In genomic region chr18:50879302-50880107, GRCh38 we compare ENCODE assay signal across 7 cellular contexts. TPM values are rescaled to one million over a fixed set of nuclear protein-coding genes. Genes with fewer than 3 reads are reported as not detected.
DNase-seq lines count a peak whose midpoint lies in the region; TF ChIP-seq lines count a peak whose summit lies in the region.

No MANE protein-coding gene starts in this region.

- no peaks in the 10 kb centered on the region for H3K27me3 ChIP-seq in mucosa of rectum (ENCODE audit: control insufficient read depth in 2 of 2, insufficient read depth in 2 of 2, low read length in 2 of 2)
- no peaks in the 10 kb centered on the region for H3K27me3 ChIP-seq in suprapubic skin

- under 1% methylated on average over 16 of the region's 61 CpGs for WGBS in suprapubic skin

- in situ Hi-C loops in GM13976 (cut with MboI; ENCODE audit: low sequenced_read_pairs, unreplicated experiment) = no loop called here

- H3K36me3 ChIP-seq in HEK293 (ENCODE audit: control insufficient read depth in 2 of 2, insufficient read depth in 1 of 2, low read length in 2 of 2) (no peaks in the 10 kb centered on the region; a peak in 1 of 3 replicates), mucosa of rectum (ENCODE audit: control insufficient read depth in 2 of 2, insufficient read depth in 2 of 2, low read length in 2 of 2) (no peaks in the 10 kb centered on the region), suprapubic skin (no peaks in the 10 kb centered on the region)

- TF ChIP-seq POLR2A in suprapubic skin (IDR thresholded peaks at IDR 0.05) = no peak

- H3K9me3 ChIP-seq in HEK293 (ENCODE audit: control insufficient read depth, insufficient read depth, low read depth, low read length) = no peaks in the 10 kb centered on the region
- H3K9me3 ChIP-seq in mucosa of rectum (ENCODE audit: control insufficient read depth in 2 of 2, low read length in 2 of 2) = no peaks in the 10 kb centered on the region
- no peaks in the 10 kb centered on the region for H3K9me3 ChIP-seq in suprapubic skin

- TF ChIP-seq CTCF in GM13976 (IDR thresholded peaks at IDR 0.05; ENCODE audit: borderline replicate concordance, control extremely low read depth, extremely low read depth, insufficient read depth, missing control alignments) (no peak), HEK293 (tag by site-specific recombination; IDR thresholded peaks at IDR 0.05) (no peak), epithelial cell of esophagus (IDR thresholded peaks at IDR 0.05; ENCODE audit: insufficient read depth, low read depth, low read length, missing control alignments) (no peak), suprapubic skin (IDR thresholded peaks at IDR 0.05) (no peak)

- CTCF ChIA-PET in HEK293 (lab: Yijun Ruan, JAX) = interaction anchor here (0.6 to 1.9 kb wide), 7 partner anchors 11 to 172 kb away, joined by 3 to 6 read pairs (median 4); no protein-coding TSS in a partner anchor

- POLR2A ChIA-PET in HEK293 (lab: Yijun Ruan, JAX) = interaction anchor here (0.9 to 1.8 kb wide), 24 partner anchors 9 to 320 kb away, joined by 3 to 47 read pairs (median 4); partner anchors contain the start of genes ELAC1, MAPK4, MEX3C and SMAD4

- peak; percentile 50 for DNase-seq in GM13976 (ENCODE audit: low spot score)
- peak; percentile 81 for DNase-seq in NAMALWA (ENCODE audit: low spot score)
- peak; percentile 42 for DNase-seq in activated CD4-positive, alpha-beta T cell treated with anti-CD3 and anti-CD28 coated beads for 48 hours
- DNase-seq in epithelial cell of esophagus (ENCODE audit: low read depth) = peak; percentile 48
- no peak for DNase-seq in suprapubic skin (ENCODE audit: low spot score in 2 of 2)

- peaks cover 15% of the 10 kb centered on the region for H3K4me1 ChIP-seq in HEK293 (ENCODE audit: control insufficient read depth, insufficient read depth, low read length)
- peaks cover 13 to 17% of the 10 kb centered on the region in 2 donors for H3K4me1 ChIP-seq in mucosa of rectum (ENCODE audit: control insufficient read depth in 2 of 2, insufficient read depth in 2 of 2, low read length in 2 of 2)
- H3K4me1 ChIP-seq in suprapubic skin = peaks cover 31% of the 10 kb centered on the region

- peak overlapping the region; percentile 84 to 96 for H3K9ac ChIP-seq in mucosa of rectum (ENCODE audit: low read depth in 1 of 2, low read length in 2 of 2)

- no peak for TF ChIP-seq EP300 in suprapubic skin (IDR thresholded peaks at IDR 0.05)

- H3K27ac ChIP-seq in HEK293 (ENCODE audit: extremely low read depth, low read depth, low read length) (peak overlapping the region; percentile 96), mucosa of rectum (ENCODE audit: low read depth in 2 of 2, low read length in 2 of 2) (peak overlapping the region; percentile 97 to 98), suprapubic skin (peak overlapping the region; percentile 98)

- H3K4me3 ChIP-seq in HEK293 (ENCODE audit: low read depth, low read length) (peak overlapping the region; percentile 58), epithelial cell of esophagus (ENCODE audit: low read length) (peak overlapping the region; percentile 79), mucosa of rectum (ENCODE audit: low read length in 2 of 2) (peak overlapping the region; percentile 68 to 90), suprapubic skin (peak overlapping the region; percentile 98)

TF ChIP-seq in HEK293, 187 proteins besides CTCF, POLR2A, EP300 and RAD21:
- TF ChIP-seq ZSCAN30 (tag by site-specific recombination; IDR thresholded peaks at IDR 0.05) (peak; percentile 8; the same call in 1 of the 2 replicates), ZBTB26 (tag by site-specific recombination; optimal IDR thresholded peaks at IDR 0.05) (peak; percentile 77), ZNF366 (tag by site-specific recombination; conservative IDR thresholded peaks at IDR 0.05) (peak; percentile 67), RBAK (tag by site-specific recombination; IDR thresholded peaks at IDR 0.05) (no peak), SP3 (tag by site-specific recombination; IDR thresholded peaks at IDR 0.05) (0 out of 2 replicates have a peak, but pooled peaks have one; percentile 12), ZNF549 (tag by site-specific recombination; IDR thresholded peaks at IDR 0.05) (0 out of 2 replicates have a peak, but pooled peaks have one; percentile 34), ZBTB8A (tag by site-specific recombination; IDR thresholded peaks at IDR 0.05) (peak; percentile 41; the same call in 1 of the 2 replicates), ZNF513 (tag by site-specific recombination; IDR thresholded peaks at IDR 0.05) (no peak), ZFP37 (tag by site-specific recombination; IDR thresholded peaks at IDR 0.05) (peak; percentile 63; the same call in 1 of the 2 replicates), ZBTB20 (tag by site-specific recombination; IDR thresholded peaks at IDR 0.05) (peak; percentile 94), ZNF660 (tag by site-specific recombination; IDR thresholded peaks at IDR 0.05) (peak; percentile 29; the same call in 1 of the 2 replicates), ZNF626 (tag by site-specific recombination; IDR thresholded peaks at IDR 0.05) (peak; percentile 81; the same call in 1 of the 2 replicates), ZNF335 (tag by site-specific recombination; conservative IDR thresholded peaks at IDR 0.05) (peak; percentile 71), ZNF830 (tag by site-specific recombination; IDR thresholded peaks at IDR 0.05; ENCODE audit: low read depth) (peak; percentile 51; the same call in 1 of the 2 replicates), ZNF211 (tag by site-specific recombination; IDR thresholded peaks at IDR 0.05; ENCODE audit: low read depth) (no peak), KLF7 (tag by site-specific recombination; IDR thresholded peaks at IDR 0.05; ENCODE audit: borderline replicate concordance) (no peak), ZNF350 (tag by site-specific recombination; IDR thresholded peaks at IDR 0.05) (no peak)

RNA-seq across cellular contexts. Expression of gene ME2, which starts 0.6 kb away (rescaled TPM):
- 10 to 100 TPM; 18.7 to 29.3 (median 25.4) TPM for total RNA-seq in suprapubic skin

RNA-seq across cellular contexts. Expression of gene MRO, which starts 59.7 kb away (rescaled TPM):
- total RNA-seq in suprapubic skin = under 1 TPM in 2 of 4 donors, not detected in 2; 0.26 to 0.59 TPM

Comparison
In these comparisons a context has a peak if more than half of its experiments do, and no peak if none do; other contexts are left out.
1. DNase-seq: peak in GM13976 (single experiment), NAMALWA (single experiment), activated CD4-positive, alpha-beta T cell treated with anti-CD3 and anti-CD28 coated beads for 48 hours (single experiment) and epithelial cell of esophagus (single experiment); none in suprapubic skin (0 of 2).
2. Peak in every context shown above with its lines, with median percentiles within 50 percentile points of each other: H3K27ac ChIP-seq and H3K4me3 ChIP-seq.